In genomic region chr11:83823461-83824025, GRCh38 we compare ENCODE assay signal across 23 cellular contexts.
"Had no signal": no experiment of that assay in that cellular context is flagged by ENCODE, and none has a peak within 500 bp of the region (broad histone marks: within the 10 kb centered on the region; RNA-seq: fewer than 3 reads in every experiment).

No MANE protein-coding gene starts in this region.

- H3K27me3 Mint-ChIP-seq: central memory CD8-positive, alpha-beta T cell had no signal

- FAIRE-seq: kidney had no signal

- H3K4me3 Mint-ChIP-seq: central memory CD8-positive, alpha-beta T cell; natural killer cell; T-helper 1 cell treated with Interleukin-12 subunit alpha and Interleukin-12 subunit beta and Interleukin-4 antibody, amounts not matched to agents 30 μg/mL and 1 μg/mL, for 36 hours; type B pancreatic cell; WTC11 had no signal

- H3K36me3 Mint-ChIP-seq: activated naive CD4-positive, alpha-beta T cell treated with anti-CD3 and anti-CD28 coated beads, Interleukin-2, amount 50 U/mL, for 72 hours; natural killer cell; type B pancreatic cell; WTC11 had no signal

- H3K9me3 Mint-ChIP-seq: activated naive CD4-positive, alpha-beta T cell treated with anti-CD3 and anti-CD28 coated beads, Interleukin-2, amount 50 U/mL, for 72 hours; central memory CD8-positive, alpha-beta T cell; natural killer cell; T-helper 1 cell treated with Interleukin-12 subunit alpha and Interleukin-12 subunit beta and Interleukin-4 antibody, amounts not matched to agents 30 μg/mL and 1 μg/mL, for 36 hours; type B pancreatic cell; WTC11 had no signal

- H3K4me1 Mint-ChIP-seq: central memory CD8-positive, alpha-beta T cell; natural killer cell; WTC11 had no signal

- H3K27me3 ChIP-seq: adrenal gland, ascending aorta, breast epithelium, colonic mucosa, esophagus squamous epithelium, sigmoid colon, testis had no signal

- H3K9me3 ChIP-seq: adrenal gland, ascending aorta, breast epithelium, colonic mucosa, esophagus squamous epithelium, lower lobe of right lung, sigmoid colon, testis had no signal

- H3K27ac ChIP-seq: adrenal gland, ascending aorta, breast epithelium, colonic mucosa, esophagus squamous epithelium, lower lobe of right lung, sigmoid colon, testis had no signal

- H3K27ac Mint-ChIP-seq: activated naive CD4-positive, alpha-beta T cell treated with anti-CD3 and anti-CD28 coated beads, Interleukin-2, amount 50 U/mL, for 72 hours; natural killer cell; progenitor cell of endocrine pancreas; T-helper 1 cell treated with Interleukin-12 subunit alpha and Interleukin-12 subunit beta and Interleukin-4 antibody, amounts not matched to agents 30 μg/mL and 1 μg/mL, for 36 hours; type B pancreatic cell; WTC11 had no signal

- DNase-seq: activated gamma-delta T cell treated with Interleukin-2 at 50 U/mL for 16 hours; activated T-cell treated with anti-CD3 and anti-CD28 coated beads, Interleukin-2, amount 50 U/mL, for 1 hour; adrenal gland; colonic mucosa; esophagus squamous epithelium; kidney; lower lobe of right lung; natural killer cell; retina; sigmoid colon; stimulated activated CD4-positive, alpha-beta T cell treated with anti-CD3 and anti-CD28 coated beads, Interleukin-4, amount 100 ng/mL, for 1 hour; stimulated activated naive CD4-positive, alpha-beta T cell; T1000; testis had no signal

- H3K4me3 ChIP-seq: adrenal gland, ascending aorta, breast epithelium, colonic mucosa, esophagus squamous epithelium, lower lobe of right lung, sigmoid colon, testis had no signal

- ATAC-seq: activated naive CD4-positive, alpha-beta T cell treated with anti-CD3 and anti-CD28 coated beads, Interleukin-2, amount 50 U/mL, for 72 hours; left lobe of liver; lower lobe of right lung; natural killer cell; WTC11 had no signal

- H3K4me1 ChIP-seq: ascending aorta, breast epithelium, colonic mucosa, esophagus squamous epithelium, lower lobe of right lung, sigmoid colon, testis had no signal

- H3K36me3 ChIP-seq: adrenal gland, ascending aorta, breast epithelium, colonic mucosa, esophagus squamous epithelium, lower lobe of right lung, sigmoid colon had no signal
